Comparison of ENCODE assay signal across 12 cellular contexts in the genomic region with DNA sequence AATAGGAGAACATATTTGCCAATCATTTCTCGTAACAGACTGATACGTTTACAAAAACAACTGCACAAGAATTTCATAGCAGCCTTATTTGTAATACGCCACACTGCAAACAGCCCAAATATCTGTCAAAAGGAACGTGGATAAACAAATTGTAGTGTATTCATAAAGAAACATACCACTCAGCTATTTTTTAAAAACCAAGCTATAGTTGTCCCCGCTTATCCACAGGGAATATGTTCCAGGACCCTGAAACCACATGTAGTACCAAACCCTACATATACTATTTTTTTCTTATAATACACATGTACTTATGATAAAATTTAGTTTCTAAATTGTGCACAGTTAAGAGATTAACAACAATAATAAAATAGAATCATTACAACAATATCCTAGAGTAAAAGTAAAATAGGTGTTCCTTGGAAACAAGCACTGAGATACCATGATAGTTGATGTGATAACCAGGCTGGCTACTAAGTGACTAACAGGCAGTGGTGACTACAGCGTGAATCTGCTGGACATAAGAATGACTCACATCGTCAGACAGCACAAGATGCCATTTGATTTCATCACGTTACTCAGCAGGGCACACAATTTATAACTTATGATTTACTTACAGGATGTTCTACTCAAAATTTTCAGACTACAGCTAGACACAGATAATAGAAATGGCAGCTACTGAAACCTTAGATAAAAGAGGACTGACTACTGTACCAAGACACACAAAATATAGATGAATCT.
DNase-seq lines count a peak whose midpoint lies in the region; ATAC-seq, FAIRE-seq and TF ChIP-seq lines count a peak whose summit lies in the region.
"Had no signal": no experiment of that assay in that cellular context is flagged by ENCODE, and none has a peak within 500 bp of the region (broad histone marks: within the 10 kb centered on the region; RNA-seq: fewer than 3 reads in every experiment).

No MANE protein-coding gene starts in this region.

- DNase-seq in HPDE6-E6E7 (ENCODE audit: extremely low spot score) (peak; percentile 77), astrocyte (ENCODE audit: low read depth) (peak; percentile 95), hepatocyte (ENCODE audit: low spot score) (peak; percentile 34), uterus (no peak), inferior parietal cortex (ENCODE audit: extremely low spot score) (no peak), immature natural killer cell (no peak)
- DNase-seq: activated CD8-positive, alpha-beta T cell treated with anti-CD3 and anti-CD28 coated beads for 36 hours; MM.1S; NCI-H524 treated with DMSO at 0.1 percent for 48 hours had no signal

- H3K9me3 ChIP-seq in astrocyte (ENCODE audit: insufficient read depth, low read depth, low read length) (no peaks in the 10 kb centered on the region), hepatocyte (ENCODE audit: low read depth) (no peaks in the 10 kb centered on the region), uterus (no peaks in the 10 kb centered on the region)

- H4K20me1 ChIP-seq in astrocyte (ENCODE audit: insufficient read depth, low read length), result no peaks in the 10 kb centered on the region
- no peaks in the 10 kb centered on the region for H4K20me1 ChIP-seq in hepatocyte (ENCODE audit: insufficient read depth, poor library complexity, severe bottlenecking)

- no peaks in the 10 kb centered on the region for H3K27me3 ChIP-seq in ACC112 (ENCODE audit: insufficient read depth, low read length)
- H3K27me3 ChIP-seq in astrocyte (ENCODE audit: insufficient read depth, low read length), result no peaks in the 10 kb centered on the region
- H3K27me3 ChIP-seq in hepatocyte, result no peaks in the 10 kb centered on the region
- no peaks in the 10 kb centered on the region for H3K27me3 ChIP-seq in uterus

- TF ChIP-seq CTCF in astrocyte (IDR thresholded peaks at IDR 0.05; ENCODE audit: insufficient read depth, low read depth, low read length), result no peak
- TF ChIP-seq CTCF in hepatocyte (IDR thresholded peaks at IDR 0.05; ENCODE audit: poor library complexity), result no peak
- TF ChIP-seq CTCF in uterus (IDR thresholded peaks at IDR 0.05), result no peak

- H3K79me2 ChIP-seq in ACC112 (ENCODE audit: control insufficient read depth, insufficient read depth, low read length, unreplicated experiment), result no peaks in the 10 kb centered on the region
- no peaks in the 10 kb centered on the region for H3K79me2 ChIP-seq in astrocyte (ENCODE audit: insufficient read depth, low read length)
- H3K79me2 ChIP-seq in hepatocyte, result no peaks in the 10 kb centered on the region

- WGBS in hepatocyte (ENCODE audit: low lambda C conversion rate, missing lambda C conversion rate), result 77% methylated on average over 8 of the region's 8 CpGs

- peak overlapping the region; percentile 81 for H3K27ac ChIP-seq in ACC112 (ENCODE audit: low read depth, low read length)
- peak overlapping the region; percentile 77 for H3K27ac ChIP-seq in astrocyte (ENCODE audit: low read depth, low read length)
- H3K27ac ChIP-seq in hepatocyte, result no peak overlapping the region
- H3K27ac ChIP-seq in uterus, result no peak overlapping the region
- H3K27ac ChIP-seq: C4-2B had no signal

- no peak for ATAC-seq in HG03442 (IDR thresholded peaks at IDR 0.05; ENCODE audit: unreplicated experiment)
- ATAC-seq: activated CD8-positive, alpha-beta T cell treated with anti-CD3 and anti-CD28 coated beads for 36 hours had no signal

- H3K4me1 Mint-ChIP-seq in astrocyte (ENCODE audit: low read depth, unreplicated experiment), result peaks cover 15% of the 10 kb centered on the region
- H3K4me1 Mint-ChIP-seq in immature natural killer cell, result no peaks in the 10 kb centered on the region

- H3K36me3 Mint-ChIP-seq in astrocyte (ENCODE audit: low read depth, unreplicated experiment), result peaks cover 2% of the 10 kb centered on the region
- no peaks in the 10 kb centered on the region for H3K36me3 Mint-ChIP-seq in immature natural killer cell

- intact Hi-C loops in uterus (cut with DNase I; ENCODE audit: low total_unique reads), result no loop called here

- TF ChIP-seq POLR2A in uterus (IDR thresholded peaks at IDR 0.05), result no peak

- H3K9ac ChIP-seq in astrocyte (ENCODE audit: low read length), result peak overlapping the region; percentile 43

- peak overlapping the region; percentile 20 for H3K4me2 ChIP-seq in astrocyte (ENCODE audit: low read length)
- no peak overlapping the region for H3K4me2 ChIP-seq in hepatocyte

- H3K9me3 Mint-ChIP-seq in astrocyte (ENCODE audit: unreplicated experiment), result peaks cover 2% of the 10 kb centered on the region
- peaks cover 7 to 49% (median 19%) of the 10 kb centered on the region in 6 donors for H3K9me3 Mint-ChIP-seq in immature natural killer cell

- no peaks in the 10 kb centered on the region for H3K9me2 ChIP-seq in hepatocyte (replicated peaks; ENCODE audit: insufficient read depth)

- H3K4me3 ChIP-seq in ACC112 (ENCODE audit: low read depth, low read length) (no peak overlapping the region), astrocyte (ENCODE audit: insufficient read depth, low read depth, low read length) (no peak overlapping the region), hepatocyte (no peak overlapping the region), uterus (no peak overlapping the region)

- H3K36me3 ChIP-seq in ACC112 (ENCODE audit: insufficient read depth, low read length) (no peaks in the 10 kb centered on the region), astrocyte (ENCODE audit: insufficient read depth, low read length) (no peaks in the 10 kb centered on the region), hepatocyte (replicated peaks; ENCODE audit: insufficient read depth, low read depth) (no peaks in the 10 kb centered on the region), uterus (no peaks in the 10 kb centered on the region)

- H3K4me3 Mint-ChIP-seq in astrocyte (ENCODE audit: unreplicated experiment) (no peak overlapping the region), immature natural killer cell (no peak overlapping the region)
- H3K4me3 Mint-ChIP-seq: activated CD8-positive, alpha-beta T cell treated with anti-CD3 and anti-CD28 coated beads for 36 hours had no signal

- H3K27ac Mint-ChIP-seq in astrocyte (ENCODE audit: unreplicated experiment), result peak overlapping the region; percentile 99
- H3K27ac Mint-ChIP-seq in immature natural killer cell, result no peak overlapping the region
- H3K27ac Mint-ChIP-seq: activated CD8-positive, alpha-beta T cell treated with anti-CD3 and anti-CD28 coated beads for 36 hours had no signal

- H3K4me1 ChIP-seq in ACC112 (ENCODE audit: control insufficient read depth, insufficient read depth, low read length, unreplicated experiment) (peaks cover 15% of the 10 kb centered on the region), astrocyte (ENCODE audit: insufficient read depth, low read length) (peaks cover 5% of the 10 kb centered on the region), hepatocyte (ENCODE audit: insufficient read depth) (no peaks in the 10 kb centered on the region), uterus (no peaks in the 10 kb centered on the region)

- H2AFZ ChIP-seq in ACC112 (ENCODE audit: low read length, unreplicated experiment), result peak overlapping the region; percentile 76
- H2AFZ ChIP-seq in astrocyte (ENCODE audit: low read depth, low read length), result no peak overlapping the region
- H2AFZ ChIP-seq in hepatocyte, result no peak overlapping the region

- FAIRE-seq in astrocyte (lab: Jason Lieb, UNC), result peak; percentile 93

- H3K27me3 Mint-ChIP-seq in astrocyte (ENCODE audit: low read depth, unreplicated experiment) (no peaks in the 10 kb centered on the region), immature natural killer cell (ENCODE audit: low read depth in 3 of 3) (no peaks in the 10 kb centered on the region)
- H3K27me3 Mint-ChIP-seq: activated CD8-positive, alpha-beta T cell treated with anti-CD3 and anti-CD28 coated beads for 36 hours had no signal

Comparison
In these comparisons a context has a peak if more than half of its experiments do, and no peak if none do; other contexts are left out.
1. H3K27ac ChIP-seq: peak in ACC112 (single experiment) and astrocyte (single experiment); none in hepatocyte (single experiment) and uterus (0 of 2).
2. DNase-seq: peak in HPDE6-E6E7 (single experiment), astrocyte (single experiment) and hepatocyte (single experiment); none in uterus (0 of 2), inferior parietal cortex (single experiment) and immature natural killer cell (0 of 3).